ENCODE assay signal across 8 cellular contexts in genomic region chr10:75235375-75236177, GRCh38. TPM values are rescaled to one million over a fixed set of nuclear protein-coding genes. Genes with fewer than 3 reads are reported as not detected.
DNase-seq lines count a peak whose midpoint lies in the region; ATAC-seq and TF ChIP-seq lines count a peak whose summit lies in the region.

TSS of gene COMTD1 (minus strand) at chr10:75235957. CDS start at chr10:75235928, 29 bp downstream.

- H3K9me3 ChIP-seq in left ventricle myocardium inferior (replicated peaks) (no peaks in the 10 kb centered on the region), prostate gland (no peaks in the 10 kb centered on the region)

- H3K27ac ChIP-seq in left ventricle myocardium inferior (replicated peaks) (peak within 1 kb of the TSS; percentile 94), prostate gland (peak within 1 kb of the TSS; percentile 79 to 81)

- TF ChIP-seq CTCF in GM13976 (IDR thresholded peaks at IDR 0.05; ENCODE audit: borderline replicate concordance, control extremely low read depth, extremely low read depth, insufficient read depth, missing control alignments) = peak; percentile 100
- peak; percentile 100 for TF ChIP-seq CTCF in left ventricle myocardium inferior (IDR thresholded peaks at IDR 0.05; ENCODE audit: borderline replicate concordance)
- peak; percentile 100 for TF ChIP-seq CTCF in prostate gland (IDR thresholded peaks at IDR 0.05)

- intact Hi-C loops in left ventricle myocardium inferior (cut with micrococcal nuclease) (loop anchor here (10.0 kb wide), 1 partner anchor 971 kb away; no protein-coding TSS in a partner anchor), prostate gland (cut with DNase I) (loop anchor here (10.0 kb wide), 1 partner anchor 971 kb away; no protein-coding TSS in a partner anchor)

- H3K27me3 ChIP-seq in left ventricle myocardium inferior (ENCODE audit: low read depth) = no peaks in the 10 kb centered on the region
- H3K27me3 ChIP-seq in prostate gland (replicated peaks; ENCODE audit: insufficient read depth) = no peaks in the 10 kb centered on the region

- no peaks in the 10 kb centered on the region for H3K9me3 Mint-ChIP-seq in T-helper 1 cell treated with Interleukin-12 subunit alpha and Interleukin-12 subunit beta and Interleukin-4 antibody, amounts not matched to agents 30 μg/mL and 1 μg/mL, for 36 hours

- H3K4me3 ChIP-seq in left ventricle myocardium inferior (peak within 1 kb of the TSS; percentile 91), prostate gland (peak within 1 kb of the TSS; percentile 68 to 70)

- no peaks in the 10 kb centered on the region for H3K27me3 Mint-ChIP-seq in T-helper 1 cell treated with Interleukin-12 subunit alpha and Interleukin-12 subunit beta and Interleukin-4 antibody, amounts not matched to agents 30 μg/mL and 1 μg/mL, for 36 hours (ENCODE audit: low read depth)

- peak; percentile 70 for ATAC-seq in HG02840 (IDR thresholded peaks at IDR 0.05; ENCODE audit: low FRiP score, unreplicated experiment)

- peaks cover 23% of the 10 kb centered on the region for H3K4me1 Mint-ChIP-seq in T-helper 1 cell treated with Interleukin-12 subunit alpha and Interleukin-12 subunit beta and Interleukin-4 antibody, amounts not matched to agents 30 μg/mL and 1 μg/mL, for 36 hours (ENCODE audit: low read depth)

- WGBS in prostate gland = 2% methylated on average over 64 of the region's 76 CpGs

- TF ChIP-seq POLR2A in prostate gland (IDR thresholded peaks at IDR 0.05) = peak; percentile 29

- peak; percentile 97 for DNase-seq in GM13976 (ENCODE audit: low spot score)
- peak; percentile 93 for DNase-seq in NCI-H146 (lab: John Stamatoyannopoulos, UW)
- DNase-seq in amniotic stem cell (lab: John Stamatoyannopoulos, UW) = peak; percentile 67
- peak; percentile 93 for DNase-seq in left ventricle myocardium inferior
- peak; percentile 95 for DNase-seq in prostate gland (ENCODE audit: low spot score)
- DNase-seq in ureter (ENCODE audit: low spot score) = peak; percentile 96

- H3K4me3 Mint-ChIP-seq in T-helper 1 cell treated with Interleukin-12 subunit alpha and Interleukin-12 subunit beta and Interleukin-4 antibody, amounts not matched to agents 30 μg/mL and 1 μg/mL, for 36 hours = peak within 1 kb of the TSS; percentile 82

- H3K4me1 ChIP-seq in left ventricle myocardium inferior (peaks cover 22% of the 10 kb centered on the region), prostate gland (replicated peaks) (peaks cover 5% of the 10 kb centered on the region)

- H3K36me3 ChIP-seq in left ventricle myocardium inferior (peaks cover 16% of the 10 kb centered on the region), prostate gland (peaks cover 0 to 6% of the 10 kb centered on the region in 2 donors)

- in situ Hi-C loops in GM13976 (cut with MboI; ENCODE audit: low sequenced_read_pairs, unreplicated experiment) = loop anchor here (25.0 kb wide), 2 partner anchors 473 to 973 kb away; no protein-coding TSS in a partner anchor

- peak within 1 kb of the TSS; percentile 86 for H3K27ac Mint-ChIP-seq in T-helper 1 cell treated with Interleukin-12 subunit alpha and Interleukin-12 subunit beta and Interleukin-4 antibody, amounts not matched to agents 30 μg/mL and 1 μg/mL, for 36 hours

- H3K36me3 Mint-ChIP-seq in T-helper 1 cell treated with Interleukin-12 subunit alpha and Interleukin-12 subunit beta and Interleukin-4 antibody, amounts not matched to agents 30 μg/mL and 1 μg/mL, for 36 hours (ENCODE audit: low read depth) = peaks cover 18% of the 10 kb centered on the region

RNA-seq across cellular contexts. Expression of gene COMTD1, which starts in this region (rescaled TPM):
- total RNA-seq in left ventricle myocardium inferior (29.0 TPM), prostate gland (10 to 100 TPM; 26.8 to 49.3 TPM), ureter (34.6 TPM)

Comparison
In these comparisons a context has a peak if more than half of its experiments do, and no peak if none do; other contexts are left out.
1. Peak in every context shown above with its lines: DNase-seq, ATAC-seq, H3K4me3 ChIP-seq and H3K27ac ChIP-seq.